ENCODE assay signal across 8 cellular contexts in genomic region chr9:86947146-86948081, GRCh38. TPM values are rescaled to one million over a fixed set of nuclear protein-coding genes. Genes with fewer than 3 reads are reported as not detected.
DNase-seq lines count a peak whose midpoint lies in the region; ATAC-seq and TF ChIP-seq lines count a peak whose summit lies in the region.

A gene with protein sequence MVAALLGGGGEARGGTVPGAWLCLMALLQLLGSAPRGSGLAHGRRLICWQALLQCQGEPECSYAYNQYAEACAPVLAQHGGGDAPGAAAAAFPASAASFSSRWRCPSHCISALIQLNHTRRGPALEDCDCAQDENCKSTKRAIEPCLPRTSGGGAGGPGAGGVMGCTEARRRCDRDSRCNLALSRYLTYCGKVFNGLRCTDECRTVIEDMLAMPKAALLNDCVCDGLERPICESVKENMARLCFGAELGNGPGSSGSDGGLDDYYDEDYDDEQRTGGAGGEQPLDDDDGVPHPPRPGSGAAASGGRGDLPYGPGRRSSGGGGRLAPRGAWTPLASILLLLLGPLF (minus strand): TSS chr9:86947506. CDS start chr9:86946779, 727 bp downstream.

- ATAC-seq in GM18517 (IDR thresholded peaks at IDR 0.05; ENCODE audit: unreplicated experiment) (peak; percentile 43), HG03175 (IDR thresholded peaks at IDR 0.05; ENCODE audit: unreplicated experiment) (peak; percentile 58)

- H3K9me3 Mint-ChIP-seq in mesothelial cell of epicardium, result peaks cover 11% of the 10 kb centered on the region

- peaks cover 5% of the 10 kb centered on the region for H3K36me3 Mint-ChIP-seq in mesothelial cell of epicardium

- peaks cover 48% of the 10 kb centered on the region for H3K4me1 Mint-ChIP-seq in mesothelial cell of epicardium

- peak within 1 kb of the TSS; percentile 86 for H3K4me3 Mint-ChIP-seq in mesothelial cell of epicardium

- peaks cover 9% of the 10 kb centered on the region for H3K27me3 Mint-ChIP-seq in mesothelial cell of epicardium (ENCODE audit: low read depth)

- no peak for TF ChIP-seq CTCF in mesothelial cell of epicardium (IDR thresholded peaks at IDR 0.05; ENCODE audit: unreplicated experiment)

- peak; percentile 73 for DNase-seq in 8988T
- DNase-seq in NOMO-1 treated with dmso at 0.1 percent for 144 hours (lab: John Stamatoyannopoulos, UW; ENCODE audit: unreplicated experiment), result peak; percentile 1
- DNase-seq in activated T-cell treated with anti-CD3 and anti-CD28 coated beads for 4 hours, result peak; percentile 42
- peak; percentile 85 for DNase-seq in epidermal melanocyte (ENCODE audit: insufficient read length, low spot score)
- peak; percentile 72 to 84 for DNase-seq in mesothelial cell of epicardium (ENCODE audit: low spot score in 2 of 2, unreplicated experiment in 2 of 2)
- DNase-seq in stimulated activated CD8-positive, alpha-beta memory T cell treated with anti-CD3 and anti-CD28 coated beads, Interleukin-15, amount 100 ng/mL, for 4 hours (ENCODE audit: low read depth in 2 of 2), result peak; percentile 38 to 40

- H3K27ac Mint-ChIP-seq in mesothelial cell of epicardium, result peak within 1 kb of the TSS; percentile 95

RNA-seq across cellular contexts. Expression of the gene that starts here (rescaled TPM):
- total RNA-seq in mesothelial cell of epicardium, result 47.8 to 50.6 TPM (median 49.1 TPM) in 3 replicates

Comparison
In these comparisons a context has a peak if more than half of its experiments do, and no peak if none do; other contexts are left out.
1. Peak in every context shown above with its lines: DNase-seq and ATAC-seq.
2. DNase-seq: peak in every context shown above with its lines; median percentile 85 in epidermal melanocyte; 78 in mesothelial cell of epicardium; 73 in 8988T; 42 in activated T-cell treated with anti-CD3 and anti-CD28 coated beads for 4 hours; 39 in stimulated activated CD8-positive, alpha-beta memory T cell treated with anti-CD3 and anti-CD28 coated beads, Interleukin-15, amount 100 ng/mL, for 4 hours; 1 in NOMO-1 treated with dmso at 0.1 percent for 144 hours.